8 cellular contexts compared by ENCODE assay signal in the genomic region with DNA sequence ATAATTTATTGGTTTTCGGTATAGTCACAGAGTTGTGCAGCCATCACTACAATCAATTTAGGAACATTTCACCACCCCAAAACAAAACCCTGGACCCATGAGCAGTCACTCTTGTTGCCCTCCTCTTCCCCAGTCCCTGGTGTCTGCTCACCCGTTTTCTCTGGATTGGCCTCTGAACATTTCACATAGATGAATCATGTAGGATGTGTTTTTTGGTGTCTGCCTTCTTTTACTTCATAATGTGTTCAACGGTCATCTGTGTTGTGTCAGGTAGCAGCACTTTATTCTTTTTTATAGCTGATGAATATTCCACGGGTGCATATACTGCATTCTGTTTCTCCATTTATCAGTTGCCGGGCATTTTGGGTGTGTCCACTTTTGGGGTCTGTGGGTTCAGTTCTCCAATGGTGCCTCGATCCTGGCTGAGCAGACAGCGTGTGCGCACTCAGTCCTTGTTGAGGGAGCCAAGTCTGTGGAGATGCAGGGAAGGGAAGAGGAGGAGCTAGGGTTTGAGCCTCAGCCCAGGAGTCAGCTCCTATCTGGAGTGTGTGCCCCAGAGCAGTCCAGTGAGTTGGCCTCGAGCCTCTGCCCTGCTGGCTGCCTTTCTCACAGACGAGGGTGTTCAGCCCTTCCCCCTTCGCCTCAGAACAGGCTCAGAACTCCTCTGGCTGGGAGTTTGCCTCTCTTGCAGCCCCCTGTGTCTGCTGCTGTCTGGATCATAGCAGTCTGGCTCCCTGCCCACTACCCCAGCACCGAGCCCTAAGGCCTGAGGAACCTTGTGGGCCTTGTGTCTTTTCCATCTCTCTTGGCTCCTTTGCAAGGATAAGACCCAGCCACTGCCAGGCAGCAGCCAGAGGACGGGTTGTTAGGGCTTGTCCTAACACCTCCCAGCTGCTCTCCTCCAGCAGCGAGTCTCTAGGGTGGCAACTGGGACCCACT. TPM values are rescaled to one million over a fixed set of nuclear protein-coding genes. Genes with fewer than 3 reads are reported as not detected.
DNase-seq lines count a peak whose midpoint lies in the region; ATAC-seq, FAIRE-seq and TF ChIP-seq lines count a peak whose summit lies in the region.

No MANE protein-coding gene starts in this region.

- peaks cover 9 to 14% of the 10 kb centered on the region in 2 donors for H3K36me3 Mint-ChIP-seq in naive B cell

- in situ Hi-C loops in Panc1 (cut with HindIII; ENCODE audit: low pct_unique_long_range_greater_than_20kb, low sequenced_read_pairs): no loop called here

- peak overlapping the region; percentile 81 for H3K4me3 ChIP-seq in BLaER1
- H3K4me3 ChIP-seq in Panc1 (ENCODE audit: low read depth in 2 of 2, low read length in 2 of 2): peak overlapping the region; percentile 26 to 67
- no peak overlapping the region for H3K4me3 ChIP-seq in endothelial cell of umbilical vein (replicated peaks in 1 of 3; ENCODE audit: insufficient read depth in 1 of 3, low read depth in 1 of 3, low read length in 3 of 3)

- H4K20me1 ChIP-seq in BLaER1 (peaks cover 59% of the 10 kb centered on the region), endothelial cell of umbilical vein (replicated peaks; ENCODE audit: control insufficient read depth, extremely low read depth, insufficient read depth, low read length) (no peaks in the 10 kb centered on the region)

- H3K27me3 Mint-ChIP-seq in naive B cell: no peaks in the 10 kb centered on the region

- FAIRE-seq in endothelial cell of umbilical vein (lab: Jason Lieb, UNC): peak; percentile 64

- no peak for DNase-seq in Panc1 (ENCODE audit: low read depth, low spot score)
- DNase-seq in endothelial cell of umbilical vein (ENCODE audit: low read depth, low spot score): peak; percentile 51
- DNase-seq in naive B cell: no peak
- DNase-seq in occipital lobe (lab: John Stamatoyannopoulos, UW): no peak
- no peak for DNase-seq in DMS53 (lab: John Stamatoyannopoulos, UW)

- H3K27ac ChIP-seq in BLaER1 (peak overlapping the region; percentile 97), Panc1 (ENCODE audit: low read length) (peak overlapping the region; percentile 45), endothelial cell of umbilical vein (ENCODE audit: insufficient read depth, low read depth, low read length) (no peak overlapping the region)

- POLR2A ChIA-PET in Panc1 (lab: Charles Lee) (no interaction called here), endothelial cell of umbilical vein (lab: Charles Lee) (no interaction called here)

- H3K4me1 Mint-ChIP-seq in naive B cell: peaks cover 54 to 71% (median 58%) of the 10 kb centered on the region in 3 donors

- peaks cover 31% of the 10 kb centered on the region for H3K36me3 ChIP-seq in BLaER1
- peaks cover 22% of the 10 kb centered on the region for H3K36me3 ChIP-seq in Panc1 (ENCODE audit: control insufficient read depth, insufficient read depth, low read length)
- H3K36me3 ChIP-seq in endothelial cell of umbilical vein (ENCODE audit: control insufficient read depth in 2 of 2, extremely low read depth in 1 of 2, insufficient read depth in 2 of 2, low read length in 2 of 2): peaks cover 13 to 15% of the 10 kb centered on the region in 2 experiments

- H3K9me1 ChIP-seq in endothelial cell of umbilical vein (replicated peaks; ENCODE audit: control insufficient read depth, extremely low read depth, insufficient read depth, low read length): no peaks in the 10 kb centered on the region

- no peak for TF ChIP-seq POLR2A in endothelial cell of umbilical vein (IDR thresholded peaks at IDR 0.05; ENCODE audit: low read depth, low read length)

- no peak overlapping the region for H2AFZ ChIP-seq in endothelial cell of umbilical vein (ENCODE audit: low read depth, low read length)

- H3K9me3 ChIP-seq in BLaER1 (no peaks in the 10 kb centered on the region), Panc1 (ENCODE audit: control insufficient read depth, insufficient read depth, low read depth, low read length) (no peaks in the 10 kb centered on the region), endothelial cell of umbilical vein (replicated peaks; ENCODE audit: control insufficient read depth, insufficient read depth, low read length) (no peaks in the 10 kb centered on the region)

- peaks cover 58% of the 10 kb centered on the region for H3K4me1 ChIP-seq in BLaER1
- H3K4me1 ChIP-seq in Panc1 (ENCODE audit: control insufficient read depth, insufficient read depth, low read length): peaks cover 31% of the 10 kb centered on the region
- H3K4me1 ChIP-seq in endothelial cell of umbilical vein (ENCODE audit: control insufficient read depth, extremely low read depth, insufficient read depth, low read length): peaks cover 32% of the 10 kb centered on the region

- peak overlapping the region; percentile 99 for H3K4me2 ChIP-seq in BLaER1
- H3K4me2 ChIP-seq in endothelial cell of umbilical vein (ENCODE audit: insufficient read depth, low read length): peak overlapping the region; percentile 26

- no peaks in the 10 kb centered on the region for H3K9me3 Mint-ChIP-seq in naive B cell

- H3K27me3 ChIP-seq in BLaER1 (no peaks in the 10 kb centered on the region), Panc1 (ENCODE audit: control insufficient read depth, insufficient read depth, low read length) (no peaks in the 10 kb centered on the region), endothelial cell of umbilical vein (ENCODE audit: control insufficient read depth in 2 of 2, insufficient read depth in 2 of 2, low read length in 2 of 2) (no peaks in the 10 kb centered on the region)

- intact Hi-C loops in Panc1 (cut with micrococcal nuclease; ENCODE audit: unreplicated experiment) (no loop called here), endothelial cell of umbilical vein (cut with micrococcal nuclease) (loop anchor here (5.0 kb wide), 2 partner anchors 113 to 298 kb away; a partner anchor contains a TSS)

- ATAC-seq in Panc1: no peak
- ATAC-seq in naive B cell (ENCODE audit: low read depth in 2 of 2): no peak
- no peak for ATAC-seq in HG03521 (IDR thresholded peaks at IDR 0.05; ENCODE audit: unreplicated experiment)
- no peak for ATAC-seq in GM18502 (IDR thresholded peaks at IDR 0.05; ENCODE audit: poor library complexity, unreplicated experiment)

- peaks cover 21% of the 10 kb centered on the region for H3K79me2 ChIP-seq in endothelial cell of umbilical vein (ENCODE audit: control insufficient read depth, insufficient read depth, low read length)

- H3K9ac ChIP-seq in BLaER1 (peak overlapping the region; percentile 95), endothelial cell of umbilical vein (replicated peaks; ENCODE audit: extremely low read depth, insufficient read depth, low read length) (no peak overlapping the region)

- dilution Hi-C loops in endothelial cell of umbilical vein (cut with MboI; ENCODE audit: extremely low pct_ligation_motif_present, low sequenced_read_pairs): no loop called here

- TF ChIP-seq CTCF in Panc1 (IDR thresholded peaks at IDR 0.05): no peak
- TF ChIP-seq CTCF in endothelial cell of umbilical vein (IDR thresholded peaks at IDR 0.05; ENCODE audit: extremely low read depth in 1 of 2, insufficient read depth in 1 of 2, low read depth in 1 of 2, low read length in 2 of 2): no peak

- no TSS peak for BruUV-seq in Panc1 (replicated peaks; lab: Mats Ljungman, UMichigan)
- BruUV-seq in endothelial cell of umbilical vein (replicated peaks; lab: Mats Ljungman, UMichigan): no TSS peak

- peak overlapping the region in 2 of 6 donors; percentile 50 to 87 for H3K27ac Mint-ChIP-seq in naive B cell

- peak overlapping the region in 7 of 8 donors; percentile 6 to 96 (median 86) for H3K4me3 Mint-ChIP-seq in naive B cell

- CTCF ChIA-PET in Panc1 (lab: Charles Lee) (no interaction called here), endothelial cell of umbilical vein (lab: Charles Lee) (interaction anchor here (1.2 kb wide), 1 partner anchor 44 kb away, joined by 4 read pairs; no protein-coding TSS in a partner anchor)

TF ChIP-seq in endothelial cell of umbilical vein, 7 proteins besides CTCF, POLR2A, EP300 and RAD21:
- TF ChIP-seq GATA2 (IDR thresholded peaks at IDR 0.05; ENCODE audit: insufficient read depth, insufficient read length, low read depth, low read length) (no peak), POLR2AphosphoS5 (IDR thresholded peaks at IDR 0.05; ENCODE audit: insufficient read depth, low read depth, low read length) (no peak), FOS (IDR thresholded peaks at IDR 0.05; ENCODE audit: borderline replicate concordance, insufficient read depth, low read length) (no peak), MYC (IDR thresholded peaks at IDR 0.05; ENCODE audit: low read depth, low read length) (no peak), EZH2 (IDR thresholded peaks at IDR 0.05; ENCODE audit: borderline replicate concordance, low read depth, low read length, severe bottlenecking) (no peak), JUN (IDR thresholded peaks at IDR 0.05; ENCODE audit: borderline replicate concordance, insufficient read depth, insufficient read length, low read depth) (no peak)
- TF ChIP-seq, protein P1, sequence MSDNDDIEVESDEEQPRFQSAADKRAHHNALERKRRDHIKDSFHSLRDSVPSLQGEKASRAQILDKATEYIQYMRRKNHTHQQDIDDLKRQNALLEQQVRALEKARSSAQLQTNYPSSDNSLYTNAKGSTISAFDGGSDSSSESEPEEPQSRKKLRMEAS (IDR thresholded peaks at IDR 0.05; ENCODE audit: insufficient read depth, insufficient read length): no peak

RNA-seq across cellular contexts. Expression of a gene that starts 18.0 kb away (rescaled TPM):
- total RNA-seq in Panc1 (2021; ENCODE audit: unreplicated experiment): 7.7 TPM
- polyA plus RNA-seq in Panc1 (2012; ENCODE audit: insufficient read length): 6.7 TPM
- total RNA-seq in endothelial cell of umbilical vein: 3.8 and 4.1 TPM in 2 replicates
- polyA plus RNA-seq in endothelial cell of umbilical vein: 2.9 and 5.6 TPM in 2 replicates
- polyA plus RNA-seq in endothelial cell of umbilical vein (2011; cell fraction: cytosol; rRNA removed): 11.8 and 14.1 TPM in 2 replicates
- 5.1 and 5.4 TPM in 2 replicates for polyA plus RNA-seq in endothelial cell of umbilical vein (2011; cell fraction: nucleus; rRNA removed)
- polyA plus RNA-seq in endothelial cell of umbilical vein (2012): 9.9 and 11.3 TPM in 2 replicates
- polyA minus RNA-seq in endothelial cell of umbilical vein: 3.3 TPM in 1 of 2 replicates, not detected in the other
- polyA minus RNA-seq in endothelial cell of umbilical vein (2011; cell fraction: cytosol; rRNA and poly(A)+ RNA removed): 1.8 TPM
- polyA minus RNA-seq in endothelial cell of umbilical vein (2011; cell fraction: nucleus; rRNA and poly(A)+ RNA removed): 0.67 TPM in 1 of 2 replicates, not detected in the other
- polyA plus RNA-seq in naive B cell (ENCODE audit: low read depth in 6 of 6): 10 to 100 TPM; 26.0 to 50.0 (median 41.7) TPM
- 6.9 TPM for total RNA-seq in occipital lobe

Comparison
In these comparisons a context has a peak if more than half of its experiments do, and no peak if none do; other contexts are left out.
1. H3K4me3 ChIP-seq: peak in BLaER1 (single experiment) and Panc1 (2 of 2); none in endothelial cell of umbilical vein (0 of 3).